Comparison of ENCODE assay signal across 24 cellular contexts in genomic region chr17:7175363-7175733, GRCh38. TPM values are rescaled to one million over a fixed set of nuclear protein-coding genes. Genes with fewer than 3 reads are reported as not detected.
A peak's percentile ranks its signal among the peaks of the same experiment; 100 is the strongest.
DNase-seq lines count a peak whose midpoint lies in the region; ATAC-seq, FAIRE-seq and TF ChIP-seq lines count a peak whose summit lies in the region.
"Had no signal": no experiment of that assay in that cellular context is flagged by ENCODE, and none has a peak within 500 bp of the region (broad histone marks: within the 10 kb centered on the region; RNA-seq: fewer than 3 reads in every experiment).

No MANE protein-coding gene starts in this region.

- H3K4me3 ChIP-seq in endothelial cell of umbilical vein (replicated peaks in 1 of 3; ENCODE audit: insufficient read depth in 1 of 3, low read depth in 1 of 3, low read length in 3 of 3): no peak overlapping the region
- H3K4me3 ChIP-seq in trophoblast cell (ENCODE audit: low read depth, low read length): peak overlapping the region; percentile 62
- no peak overlapping the region for H3K4me3 ChIP-seq in breast epithelium
- H3K4me3 ChIP-seq: SJSA1 had no signal

- H3K4me1 Mint-ChIP-seq in activated CD4-positive, alpha-beta T cell treated with anti-CD3 and anti-CD28 coated beads for 36 hours: peaks cover 11% of the 10 kb centered on the region

- intact Hi-C loops in endothelial cell of umbilical vein (cut with micrococcal nuclease) (no loop called here), breast epithelium (cut with DNase I; ENCODE audit: low total_unique reads) (no loop called here)
- intact Hi-C loops in activated CD4-positive, alpha-beta T cell treated with anti-CD3 and anti-CD28 coated beads for 36 hours (cut with DNase I, micrococcal nuclease): loop anchor here (5.0 kb wide), 2 partner anchors 38 to 263 kb away; no protein-coding TSS in a partner anchor

- H3K9me3 ChIP-seq in endothelial cell of umbilical vein (replicated peaks; ENCODE audit: control insufficient read depth, insufficient read depth, low read length) (no peaks in the 10 kb centered on the region), trophoblast cell (ENCODE audit: insufficient read depth, low read depth, low read length) (peaks cover 9% of the 10 kb centered on the region), breast epithelium (no peaks in the 10 kb centered on the region)
- H3K9me3 ChIP-seq: SJSA1 had no signal

- H2AFZ ChIP-seq in endothelial cell of umbilical vein (ENCODE audit: low read depth, low read length): no peak overlapping the region
- H2AFZ ChIP-seq in trophoblast cell (ENCODE audit: insufficient read depth, low read length, poor library complexity): no peak overlapping the region

- H2BK12ac ChIP-seq in trophoblast cell (ENCODE audit: low read length): no peak overlapping the region

- BruUV-seq in endothelial cell of umbilical vein (replicated peaks; lab: Mats Ljungman, UMichigan): no TSS peak

- H3K79me1 ChIP-seq in trophoblast cell (ENCODE audit: low read length): peaks cover 8% of the 10 kb centered on the region

- no peak for ATAC-seq in activated CD4-positive, alpha-beta T cell treated with anti-CD3 and anti-CD28 coated beads for 36 hours
- ATAC-seq: Right ventricle myocardium inferior had no signal

- TF ChIP-seq POLR2A in endothelial cell of umbilical vein (IDR thresholded peaks at IDR 0.05; ENCODE audit: low read depth, low read length) (no peak), breast epithelium (IDR thresholded peaks at IDR 0.05) (no peak)

- no peak overlapping the region for H4K91ac ChIP-seq in trophoblast cell (ENCODE audit: low read depth, low read length)

- no peaks in the 10 kb centered on the region for H3K79me2 ChIP-seq in endothelial cell of umbilical vein (ENCODE audit: control insufficient read depth, insufficient read depth, low read length)
- H3K79me2 ChIP-seq in trophoblast cell (ENCODE audit: control insufficient read depth, insufficient read depth, low read length, poor library complexity): peaks cover 2% of the 10 kb centered on the region

- H2BK5ac ChIP-seq in trophoblast cell (ENCODE audit: low read depth, low read length, poor library complexity): no peak overlapping the region

- H3K23ac ChIP-seq in trophoblast cell (ENCODE audit: low read length): peak overlapping the region; percentile 87

- 100% methylated on average over 5 of the region's 5 CpGs for WGBS in trophoblast cell (ENCODE audit: extremely low coverage, insufficient coverage, insufficient read length)

- no peak overlapping the region for H2AK5ac ChIP-seq in trophoblast cell (ENCODE audit: low read length)

- no peaks in the 10 kb centered on the region for H4K20me1 ChIP-seq in endothelial cell of umbilical vein (replicated peaks; ENCODE audit: control insufficient read depth, extremely low read depth, insufficient read depth, low read length)

- FAIRE-seq in HTR-8/SVneo (lab: Jason Lieb, UNC) (peak; percentile 99), endothelial cell of umbilical vein (lab: Jason Lieb, UNC) (no peak)
- FAIRE-seq: RCC 7860 had no signal

- H3K4me1 ChIP-seq in endothelial cell of umbilical vein (ENCODE audit: control insufficient read depth, extremely low read depth, insufficient read depth, low read length) (peaks cover 17% of the 10 kb centered on the region), trophoblast cell (ENCODE audit: control insufficient read depth in 1 of 2, insufficient read depth in 2 of 2, low read length in 2 of 2) (peaks cover 4 to 15% of the 10 kb centered on the region in 2 experiments), breast epithelium (peaks cover 0 to 13% of the 10 kb centered on the region in 2 donors)

- TF ChIP-seq CTCF in endothelial cell of umbilical vein (IDR thresholded peaks at IDR 0.05; ENCODE audit: extremely low read depth in 1 of 2, insufficient read depth in 1 of 2, low read depth in 1 of 2, low read length in 2 of 2) (no peak), breast epithelium (IDR thresholded peaks at IDR 0.05) (no peak)

- H3K14ac ChIP-seq in trophoblast cell (ENCODE audit: low read length): no peak overlapping the region

- POLR2A ChIA-PET in endothelial cell of umbilical vein (lab: Charles Lee): no interaction called here
- POLR2A ChIA-PET in activated CD4-positive, alpha-beta T cell treated with anti-CD3 and anti-CD28 coated beads for 36 hours (lab: Charles Lee): no interaction called here

- peaks cover 11% of the 10 kb centered on the region for H3K27me3 Mint-ChIP-seq in activated CD4-positive, alpha-beta T cell treated with anti-CD3 and anti-CD28 coated beads for 36 hours

- no peak for DNase-seq in HTR-8/SVneo (ENCODE audit: insufficient read length, low spot score)
- peak; percentile 6 for DNase-seq in endothelial cell of umbilical vein (ENCODE audit: low read depth, low spot score)
- DNase-seq in trophoblast cell: no peak
- no peak for DNase-seq in NCI-H774 (lab: John Stamatoyannopoulos, UW)
- no peak for DNase-seq in breast epithelium (ENCODE audit: low spot score in 2 of 2)
- DNase-seq in activated CD4-positive, alpha-beta T cell treated with anti-CD3 and anti-CD28 coated beads for 36 hours: no peak
- DNase-seq: ACHN, DMS53, GDM1, H7, HFFc6, NCI-H1417, NCI-H1694 treated with DMSO at 0.1 percent for 48 hours, NCI-H2081 treated with DMSO at 0.1 percent for 48 hours, NCI-H2171 treated with DMSO at 0.1 percent for 48 hours, NCI-H526, OCI-M1, T-helper 1 cell had no signal

- H3K27me3 ChIP-seq in endothelial cell of umbilical vein (ENCODE audit: control insufficient read depth in 2 of 2, insufficient read depth in 2 of 2, low read length in 2 of 2): no peaks in the 10 kb centered on the region
- H3K27me3 ChIP-seq in trophoblast cell (ENCODE audit: insufficient read depth, low read length): no peaks in the 10 kb centered on the region
- no peaks in the 10 kb centered on the region for H3K27me3 ChIP-seq in breast epithelium

- H3K36me3 Mint-ChIP-seq in activated CD4-positive, alpha-beta T cell treated with anti-CD3 and anti-CD28 coated beads for 36 hours (ENCODE audit: low read depth): no peaks in the 10 kb centered on the region

- no peaks in the 10 kb centered on the region for H3K9me3 Mint-ChIP-seq in activated CD4-positive, alpha-beta T cell treated with anti-CD3 and anti-CD28 coated beads for 36 hours (ENCODE audit: low read depth)

- H3K27ac Mint-ChIP-seq in activated CD4-positive, alpha-beta T cell treated with anti-CD3 and anti-CD28 coated beads for 36 hours: no peak overlapping the region
- H3K27ac Mint-ChIP-seq: HFFc6 had no signal

- no peak overlapping the region for H3K9ac ChIP-seq in endothelial cell of umbilical vein (replicated peaks; ENCODE audit: extremely low read depth, insufficient read depth, low read length)
- H3K9ac ChIP-seq in trophoblast cell (ENCODE audit: low read length): no peak overlapping the region

- no peak overlapping the region for H3K4me3 Mint-ChIP-seq in activated CD4-positive, alpha-beta T cell treated with anti-CD3 and anti-CD28 coated beads for 36 hours
- H3K4me3 Mint-ChIP-seq: HFFc6 had no signal

- no peak overlapping the region for H3K4me2 ChIP-seq in endothelial cell of umbilical vein (ENCODE audit: insufficient read depth, low read length)
- H3K4me2 ChIP-seq in trophoblast cell (ENCODE audit: low read length): no peak overlapping the region

- H3K27ac ChIP-seq in endothelial cell of umbilical vein (ENCODE audit: insufficient read depth, low read depth, low read length) (no peak overlapping the region), trophoblast cell (ENCODE audit: low read depth, low read length) (no peak overlapping the region), breast epithelium (no peak overlapping the region)
- H3K27ac ChIP-seq: C4-2B, HL-60, SJSA1 had no signal

- no peaks in the 10 kb centered on the region for H3K9me1 ChIP-seq in endothelial cell of umbilical vein (replicated peaks; ENCODE audit: control insufficient read depth, extremely low read depth, insufficient read depth, low read length)

- CTCF ChIA-PET in endothelial cell of umbilical vein (lab: Charles Lee): no interaction called here
- CTCF ChIA-PET in activated CD4-positive, alpha-beta T cell treated with anti-CD3 and anti-CD28 coated beads for 36 hours (lab: Charles Lee): no interaction called here

- H2BK120ac ChIP-seq in trophoblast cell (ENCODE audit: insufficient read depth, low read length, poor library complexity): no peak overlapping the region

- no peak overlapping the region for H3K4ac ChIP-seq in trophoblast cell (ENCODE audit: low read depth, low read length)

- dilution Hi-C loops in endothelial cell of umbilical vein (cut with MboI; ENCODE audit: extremely low pct_ligation_motif_present, low sequenced_read_pairs): no loop called here

- H4K8ac ChIP-seq in trophoblast cell (ENCODE audit: low read depth, low read length): no peak overlapping the region

- no peak overlapping the region for H4K12ac ChIP-seq in trophoblast cell (ENCODE audit: low read depth, low read length)

- H3K36me3 ChIP-seq in endothelial cell of umbilical vein (ENCODE audit: control insufficient read depth in 2 of 2, extremely low read depth in 1 of 2, insufficient read depth in 2 of 2, low read length in 2 of 2): no peaks in the 10 kb centered on the region
- H3K36me3 ChIP-seq in trophoblast cell (ENCODE audit: control insufficient read depth in 1 of 2, insufficient read depth in 2 of 2, low read length in 2 of 2): no peaks in the 10 kb centered on the region
- H3K36me3 ChIP-seq in breast epithelium: no peaks in the 10 kb centered on the region
- H3K36me3 ChIP-seq: SJSA1 had no signal

- no peak overlapping the region for H3K18ac ChIP-seq in trophoblast cell (ENCODE audit: low read length)

RNA-seq across cellular contexts. Expression of gene ASGR1, which starts 3.8 kb away (rescaled TPM):
- total RNA-seq in endothelial cell of umbilical vein (10.2 and 14.0 TPM in 2 replicates), breast epithelium (1 to 10 TPM; 1.0 to 1.4 (median 1.3) TPM)
- 12.5 and 13.7 TPM in 2 replicates for polyA plus RNA-seq in endothelial cell of umbilical vein
- 6.0 and 9.9 TPM in 2 replicates for polyA plus RNA-seq in endothelial cell of umbilical vein (2011; cell fraction: cytosol; rRNA removed)
- polyA plus RNA-seq in endothelial cell of umbilical vein (2011; cell fraction: nucleus; rRNA removed): 18.4 and 19.4 TPM in 2 replicates
- 6.9 and 12.8 TPM in 2 replicates for polyA plus RNA-seq in endothelial cell of umbilical vein (2012)
- polyA minus RNA-seq in endothelial cell of umbilical vein: 3.4 and 4.3 TPM in 2 replicates
- not detected for polyA minus RNA-seq in endothelial cell of umbilical vein (2011; cell fraction: cytosol; rRNA and poly(A)+ RNA removed)
- 2.1 and 5.3 TPM in 2 replicates for polyA minus RNA-seq in endothelial cell of umbilical vein (2011; cell fraction: nucleus; rRNA and poly(A)+ RNA removed)
- 5.7 and 5.9 TPM in 2 replicates for polyA plus RNA-seq in trophoblast cell (2013)
- total RNA-seq in activated CD4-positive, alpha-beta T cell treated with anti-CD3 and anti-CD28 coated beads for 36 hours: 1 to 10 TPM; 1.1 to 2.2 TPM
- total RNA-seq: HT-29 had no signal

RNA-seq across cellular contexts. Expression of gene DLG4, which starts 44.3 kb away (rescaled TPM):
- total RNA-seq in endothelial cell of umbilical vein (26.6 and 34.6 TPM in 2 replicates), breast epithelium (10 to 100 TPM in 2 of 3 donors, 1 to 10 TPM in 1; 7.2 to 18.4 (median 11.1) TPM)
- polyA plus RNA-seq in endothelial cell of umbilical vein: 14.0 and 14.9 TPM in 2 replicates
- 17.2 and 19.0 TPM in 2 replicates for polyA plus RNA-seq in endothelial cell of umbilical vein (2011; cell fraction: cytosol; rRNA removed)
- 71.6 and 81.6 TPM in 2 replicates for polyA plus RNA-seq in endothelial cell of umbilical vein (2011; cell fraction: nucleus; rRNA removed)
- polyA plus RNA-seq in endothelial cell of umbilical vein (2012): 18.9 and 29.0 TPM in 2 replicates
- 15.8 and 16.4 TPM in 2 replicates for polyA minus RNA-seq in endothelial cell of umbilical vein
- 1.4 TPM for polyA minus RNA-seq in endothelial cell of umbilical vein (2011; cell fraction: cytosol; rRNA and poly(A)+ RNA removed)
- polyA minus RNA-seq in endothelial cell of umbilical vein (2011; cell fraction: nucleus; rRNA and poly(A)+ RNA removed): 20.5 and 23.2 TPM in 2 replicates
- polyA plus RNA-seq in trophoblast cell (2013): 14.6 and 15.7 TPM in 2 replicates
- total RNA-seq in activated CD4-positive, alpha-beta T cell treated with anti-CD3 and anti-CD28 coated beads for 36 hours: 10 to 100 TPM; 11.7 to 15.4 TPM

RNA-seq across cellular contexts. Expression of gene ACADVL, which starts 44.4 kb away (rescaled TPM):
- total RNA-seq in endothelial cell of umbilical vein: 300 and 308 TPM in 2 replicates
- 376 and 423 TPM in 2 replicates for polyA plus RNA-seq in endothelial cell of umbilical vein
- polyA plus RNA-seq in endothelial cell of umbilical vein (2011; cell fraction: cytosol; rRNA removed): 129 and 183 TPM in 2 replicates
- polyA plus RNA-seq in endothelial cell of umbilical vein (2011; cell fraction: nucleus; rRNA removed): 3,752 and 4,902 TPM in 2 replicates
- polyA plus RNA-seq in endothelial cell of umbilical vein (2012): 393 and 504 TPM in 2 replicates
- 202 and 203 TPM in 2 replicates for polyA minus RNA-seq in endothelial cell of umbilical vein
- 186 TPM for polyA minus RNA-seq in endothelial cell of umbilical vein (2011; cell fraction: cytosol; rRNA and poly(A)+ RNA removed)
- polyA minus RNA-seq in endothelial cell of umbilical vein (2011; cell fraction: nucleus; rRNA and poly(A)+ RNA removed): 279 and 285 TPM in 2 replicates
- 491 and 526 TPM in 2 replicates for polyA plus RNA-seq in trophoblast cell (2013)
- total RNA-seq in breast epithelium: 1,000 to 10,000 TPM in 1 of 3 donors, 100 to 1,000 TPM in 2; 421 to 1,002 (median 829) TPM
- 100 to 1,000 TPM; 263 to 345 TPM for total RNA-seq in activated CD4-positive, alpha-beta T cell treated with anti-CD3 and anti-CD28 coated beads for 36 hours

RNA-seq across cellular contexts. Expression of gene DVL2, which starts 59.0 kb away (rescaled TPM):
- 52.1 and 55.9 TPM in 2 replicates for total RNA-seq in endothelial cell of umbilical vein
- polyA plus RNA-seq in endothelial cell of umbilical vein: 15.8 and 17.2 TPM in 2 replicates
- 6.8 and 7.7 TPM in 2 replicates for polyA plus RNA-seq in endothelial cell of umbilical vein (2011; cell fraction: cytosol; rRNA removed)
- 25.0 and 28.6 TPM in 2 replicates for polyA plus RNA-seq in endothelial cell of umbilical vein (2011; cell fraction: nucleus; rRNA removed)
- polyA plus RNA-seq in endothelial cell of umbilical vein (2012): 20.7 and 33.1 TPM in 2 replicates
- 41.1 and 45.0 TPM in 2 replicates for polyA minus RNA-seq in endothelial cell of umbilical vein
- polyA minus RNA-seq in endothelial cell of umbilical vein (2011; cell fraction: cytosol; rRNA and poly(A)+ RNA removed): 12.0 TPM
- polyA minus RNA-seq in endothelial cell of umbilical vein (2011; cell fraction: nucleus; rRNA and poly(A)+ RNA removed): 30.8 and 37.6 TPM in 2 replicates
- 34.2 and 34.4 TPM in 2 replicates for polyA plus RNA-seq in trophoblast cell (2013)
- total RNA-seq in breast epithelium: 10 to 100 TPM; 32.0 to 58.2 (median 47.9) TPM
- total RNA-seq in activated CD4-positive, alpha-beta T cell treated with anti-CD3 and anti-CD28 coated beads for 36 hours: 10 to 100 TPM; 49.1 to 53.3 TPM

Comparison
In these comparisons a context has a peak if more than half of its experiments do, and no peak if none do; other contexts are left out.
1. intact Hi-C loops: an anchor here in activated CD4-positive, alpha-beta T cell treated with anti-CD3 and anti-CD28 coated beads for 36 hours (5.0 kb wide); none called in endothelial cell of umbilical vein and breast epithelium.